9 cellular contexts compared by ENCODE assay signal in the genomic region with DNA sequence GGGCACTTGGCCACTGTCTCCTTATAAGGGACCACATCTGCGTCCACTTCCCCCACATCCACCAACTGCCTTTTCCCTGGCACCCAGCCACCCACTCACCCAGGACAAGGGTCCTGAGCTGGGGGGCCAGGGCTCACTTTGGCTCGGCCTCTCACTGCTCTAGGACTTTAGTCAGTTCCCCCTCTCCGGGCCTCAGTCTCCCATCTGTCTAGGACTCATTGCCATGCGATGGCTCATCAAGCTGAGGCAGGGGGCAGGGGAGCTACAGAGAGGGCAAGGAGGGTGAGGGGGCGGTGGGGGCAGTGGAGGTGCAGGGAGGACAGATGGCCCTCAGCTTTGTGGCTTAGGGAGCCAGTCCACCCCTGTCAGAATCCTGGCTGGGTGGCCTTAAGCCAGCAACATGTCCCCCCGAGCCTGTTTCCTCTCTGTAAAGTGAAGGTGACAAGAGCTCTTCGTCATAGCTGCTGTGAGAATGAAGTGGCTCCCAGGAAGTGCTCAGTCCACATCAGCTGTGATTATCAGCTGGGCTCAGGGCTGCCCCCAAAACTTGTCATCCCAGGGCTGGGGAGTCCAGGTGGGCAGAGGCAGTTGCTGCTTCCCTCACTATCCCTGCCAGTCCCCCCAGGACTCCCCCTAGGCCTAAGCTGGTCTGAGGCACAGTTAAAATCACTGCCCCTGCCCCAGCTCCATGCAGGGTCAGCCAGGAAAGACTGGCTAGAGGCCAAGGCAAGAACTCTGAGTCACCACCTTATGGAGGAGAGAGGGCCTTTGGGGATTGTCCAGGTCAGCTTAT. TPM values are rescaled to one million over a fixed set of nuclear protein-coding genes. Genes with fewer than 3 reads are reported as not detected.
DNase-seq lines count a peak whose midpoint lies in the region; ATAC-seq and TF ChIP-seq lines count a peak whose summit lies in the region.
"Had no signal": no experiment of that assay in that cellular context is flagged by ENCODE, and none has a peak within 500 bp of the region (broad histone marks: within the 10 kb centered on the region; RNA-seq: fewer than 3 reads in every experiment).

No MANE protein-coding gene starts in this region.

- peak; percentile 30 to 67; a peak in 2 of 4 replicates for TF ChIP-seq EP300 in SK-N-SH (IDR thresholded peaks at IDR 0.05; ENCODE audit: borderline replicate concordance in 1 of 2, low read depth in 1 of 2, low read length in 1 of 2)

- peak; percentile 5 for ATAC-seq in activated CD4-positive, alpha-beta T cell treated with anti-CD3 and anti-CD28 coated beads for 36 hours
- peak; percentile 18 to 22 for ATAC-seq in stimulated activated naive B cell treated with anti-CD40 and anti-IgM and Interleukin-4, amounts not matched to agents 10 μg/mL and 1 μg/mL and 100 μg/mL, for 72 hours (replicated peaks)
- ATAC-seq in HG03135 (IDR thresholded peaks at IDR 0.05; ENCODE audit: unreplicated experiment): no peak

- DNase-seq in activated CD4-positive, alpha-beta T cell treated with anti-CD3 and anti-CD28 coated beads for 36 hours: peak; percentile 68
- DNase-seq in activated CD4-positive, alpha-beta T cell treated with anti-CD3 and anti-CD28 coated beads for 4 hours: no peak
- DNase-seq in SK-N-SH: peak; percentile 56
- peak in 1 of 2 experiments; percentile 40 for DNase-seq in erythroblast (lab: John Stamatoyannopoulos, UW)
- DNase-seq in stimulated activated naive B cell treated with anti-CD40 and anti-IgM and Interleukin-4, amounts not matched to agents 10 μg/mL and 1 μg/mL and 100 μg/mL, for 72 hours: no peak
- DNase-seq in HuH-7.5 (ENCODE audit: low spot score): no peak
- DNase-seq in type B pancreatic cell (ENCODE audit: extremely low spot score, unreplicated experiment): no peak
- DNase-seq: NCI-H526 had no signal

- H3K9me3 ChIP-seq in SK-N-SH: no peaks in the 10 kb centered on the region

- H3K4me3 Mint-ChIP-seq in activated CD4-positive, alpha-beta T cell treated with anti-CD3 and anti-CD28 coated beads for 36 hours: peak overlapping the region; percentile 92
- H3K4me3 Mint-ChIP-seq in stimulated activated naive B cell treated with anti-CD40 and anti-IgM and Interleukin-4, amounts not matched to agents 10 μg/mL and 1 μg/mL and 100 μg/mL, for 72 hours: peak overlapping the region; percentile 72 to 76
- H3K4me3 Mint-ChIP-seq in type B pancreatic cell: no peak overlapping the region

- H3K79me2 ChIP-seq in SK-N-SH (ENCODE audit: insufficient read depth): no peaks in the 10 kb centered on the region

- no peaks in the 10 kb centered on the region for H4K20me1 ChIP-seq in SK-N-SH (ENCODE audit: insufficient read depth)

- H3K9me2 ChIP-seq in SK-N-SH: no peaks in the 10 kb centered on the region

- H3K27ac ChIP-seq in SK-N-SH (ENCODE audit: low read depth in 2 of 2, low read length in 1 of 2): peak overlapping the region; percentile 54 to 83; a peak in 3 of 4 replicates

- H3K36me3 ChIP-seq in SK-N-SH (replicated peaks in 1 of 2; ENCODE audit: control insufficient read depth in 1 of 2, insufficient read depth in 2 of 2, low read length in 1 of 2): no peaks in the 10 kb centered on the region

- TF ChIP-seq RAD21 in SK-N-SH (IDR thresholded peaks at IDR 0.05; ENCODE audit: low read length): no peak

- peaks cover 90% of the 10 kb centered on the region for H3K4me1 Mint-ChIP-seq in activated CD4-positive, alpha-beta T cell treated with anti-CD3 and anti-CD28 coated beads for 36 hours
- H3K4me1 Mint-ChIP-seq in stimulated activated naive B cell treated with anti-CD40 and anti-IgM and Interleukin-4, amounts not matched to agents 10 μg/mL and 1 μg/mL and 100 μg/mL, for 72 hours: peaks cover 76 to 91% of the 10 kb centered on the region in 2 donors
- H3K4me1 Mint-ChIP-seq in type B pancreatic cell (ENCODE audit: unreplicated experiment): no peaks in the 10 kb centered on the region

- H3K4me3 ChIP-seq in SK-N-SH (ENCODE audit: low read depth in 2 of 2, low read length in 1 of 2): no peak overlapping the region

- peak; percentile 12 for TF ChIP-seq POLR2A in erythroblast (IDR thresholded peaks at IDR 0.05; ENCODE audit: low read length)

- no peak overlapping the region; the same call in 1 of the 2 replicates for H2AFZ ChIP-seq in SK-N-SH (ENCODE audit: low read depth)

- TF ChIP-seq CTCF in SK-N-SH (IDR thresholded peaks at IDR 0.05): no peak
- no peak for TF ChIP-seq CTCF in type B pancreatic cell (conservative IDR thresholded peaks at IDR 0.05)

- H3F3A ChIP-seq in SK-N-SH (replicated peaks; ENCODE audit: insufficient read depth): peaks cover 23% of the 10 kb centered on the region

- peaks cover 4% of the 10 kb centered on the region for H3K9me3 Mint-ChIP-seq in activated CD4-positive, alpha-beta T cell treated with anti-CD3 and anti-CD28 coated beads for 36 hours (ENCODE audit: low read depth)
- peaks cover 1 to 2% of the 10 kb centered on the region in 2 donors for H3K9me3 Mint-ChIP-seq in stimulated activated naive B cell treated with anti-CD40 and anti-IgM and Interleukin-4, amounts not matched to agents 10 μg/mL and 1 μg/mL and 100 μg/mL, for 72 hours
- H3K9me3 Mint-ChIP-seq in type B pancreatic cell: no peaks in the 10 kb centered on the region

- peaks cover 15 to 22% of the 10 kb centered on the region in 2 experiments; a peak in 3 of 4 replicates for H3K4me1 ChIP-seq in SK-N-SH (ENCODE audit: control insufficient read depth in 1 of 2, insufficient read depth in 2 of 2, low read depth in 1 of 2, low read length in 1 of 2)

- peak overlapping the region; percentile 17; the same call in 1 of the 2 replicates for H3K9ac ChIP-seq in SK-N-SH

- peak overlapping the region; percentile 73 for H3K4me2 ChIP-seq in SK-N-SH

- peak overlapping the region; percentile 99 for H3K27ac Mint-ChIP-seq in activated CD4-positive, alpha-beta T cell treated with anti-CD3 and anti-CD28 coated beads for 36 hours
- H3K27ac Mint-ChIP-seq in stimulated activated naive B cell treated with anti-CD40 and anti-IgM and Interleukin-4, amounts not matched to agents 10 μg/mL and 1 μg/mL and 100 μg/mL, for 72 hours: peak overlapping the region; percentile 99
- H3K27ac Mint-ChIP-seq in type B pancreatic cell: no peak overlapping the region

- H3K27me3 Mint-ChIP-seq in activated CD4-positive, alpha-beta T cell treated with anti-CD3 and anti-CD28 coated beads for 36 hours: no peaks in the 10 kb centered on the region
- H3K27me3 Mint-ChIP-seq in stimulated activated naive B cell treated with anti-CD40 and anti-IgM and Interleukin-4, amounts not matched to agents 10 μg/mL and 1 μg/mL and 100 μg/mL, for 72 hours: no peaks in the 10 kb centered on the region
- peaks cover 12% of the 10 kb centered on the region for H3K27me3 Mint-ChIP-seq in type B pancreatic cell

- WGBS in SK-N-SH (ENCODE audit: low lambda C conversion rate): 17% methylated on average over 5 of the region's 7 CpGs

- POLR2A ChIA-PET in activated CD4-positive, alpha-beta T cell treated with anti-CD3 and anti-CD28 coated beads for 36 hours (lab: Charles Lee): interaction anchor here (0.7 to 5.4 kb wide), 8 partner anchors 9 to 83 kb away, joined by 3 to 55 read pairs (median 4); a partner anchor contains a TSS
- POLR2A ChIA-PET in SK-N-SH (lab: Yijun Ruan, JAX): interaction anchor here (1.0 kb wide), 1 partner anchor 16 kb away, joined by 3 read pairs; no protein-coding TSS in a partner anchor

- CTCF ChIA-PET in activated CD4-positive, alpha-beta T cell treated with anti-CD3 and anti-CD28 coated beads for 36 hours (lab: Charles Lee): interaction anchor here (0.6 to 5.4 kb wide), 14 partner anchors 8 to 378 kb away, joined by 3 to 70 read pairs (median 4); a partner anchor contains a TSS
- CTCF ChIA-PET in SK-N-SH (lab: Yijun Ruan, JAX): interaction anchor here (0.6 to 5.9 kb wide), 6 partner anchors 13 to 38 kb away, joined by 3 to 52 read pairs (median 6); no protein-coding TSS in a partner anchor

- peaks cover 83% of the 10 kb centered on the region for H3K36me3 Mint-ChIP-seq in activated CD4-positive, alpha-beta T cell treated with anti-CD3 and anti-CD28 coated beads for 36 hours (ENCODE audit: low read depth)
- peaks cover 59 to 89% of the 10 kb centered on the region in 2 donors for H3K36me3 Mint-ChIP-seq in stimulated activated naive B cell treated with anti-CD40 and anti-IgM and Interleukin-4, amounts not matched to agents 10 μg/mL and 1 μg/mL and 100 μg/mL, for 72 hours
- no peaks in the 10 kb centered on the region for H3K36me3 Mint-ChIP-seq in type B pancreatic cell

- H3K27me3 ChIP-seq in SK-N-SH (ENCODE audit: insufficient read depth): no peaks in the 10 kb centered on the region

- intact Hi-C loops in activated CD4-positive, alpha-beta T cell treated with anti-CD3 and anti-CD28 coated beads for 36 hours (cut with DNase I, micrococcal nuclease): no loop called here

TF ChIP-seq in SK-N-SH, 30 proteins besides CTCF, POLR2A, EP300 and RAD21 (continues in another document):
- TF ChIP-seq TEAD4 (IDR thresholded peaks at IDR 0.05; ENCODE audit: borderline replicate concordance, insufficient read depth) (no peak), MEF2A (IDR thresholded peaks at IDR 0.05; ENCODE audit: borderline replicate concordance, low read depth) (no peak), RFX5 (IDR thresholded peaks at IDR 0.05; ENCODE audit: low read length) (no peak), MXI1 (IDR thresholded peaks at IDR 0.05; ENCODE audit: low read depth, low read length) (no peak)

RNA-seq across cellular contexts. Expression of a gene that starts 14.9 kb away (rescaled TPM):
- 100 to 1,000 TPM; 692 to 930 TPM for total RNA-seq in activated CD4-positive, alpha-beta T cell treated with anti-CD3 and anti-CD28 coated beads for 36 hours
- polyA plus RNA-seq in SK-N-SH (2012; rRNA removed): 22.6 and 29.9 TPM in 2 replicates
- 14.6 and 19.9 TPM in 2 replicates for polyA plus RNA-seq in SK-N-SH (2012; cell fraction: cytosol; rRNA removed)
- 20.3 and 21.2 TPM in 2 replicates for polyA plus RNA-seq in SK-N-SH (2012; cell fraction: nucleus; rRNA removed)
- 0.24 and 1.2 TPM in 2 replicates for total RNA-seq in type B pancreatic cell (ENCODE audit: low replicate concordance)

RNA-seq across cellular contexts. Expression of a gene that starts 16.9 kb away (rescaled TPM):
- total RNA-seq in activated CD4-positive, alpha-beta T cell treated with anti-CD3 and anti-CD28 coated beads for 36 hours: 10 to 100 TPM; 14.8 to 15.6 TPM
- 0.02 TPM in 1 of 2 replicates, not detected in the other for polyA plus RNA-seq in SK-N-SH (2012; rRNA removed)
- 0.03 TPM in 2 replicates for polyA plus RNA-seq in SK-N-SH (2012; cell fraction: cytosol; rRNA removed)
- 0.01 and 0.04 TPM in 2 replicates for polyA plus RNA-seq in SK-N-SH (2012; cell fraction: nucleus; rRNA removed)
- 2.4 and 3.4 TPM in 2 replicates for total RNA-seq in type B pancreatic cell (ENCODE audit: low replicate concordance)

RNA-seq across cellular contexts. Expression of a gene that starts 41.2 kb away (rescaled TPM):
- total RNA-seq in activated CD4-positive, alpha-beta T cell treated with anti-CD3 and anti-CD28 coated beads for 36 hours: 1 to 10 TPM; 8.4 to 8.7 TPM
- polyA plus RNA-seq in SK-N-SH (2012; rRNA removed): 47.4 and 47.7 TPM in 2 replicates
- polyA plus RNA-seq in SK-N-SH (2012; cell fraction: cytosol; rRNA removed): 20.7 and 30.3 TPM in 2 replicates
- polyA plus RNA-seq in SK-N-SH (2012; cell fraction: nucleus; rRNA removed): 103 and 122 TPM in 2 replicates
- total RNA-seq in type B pancreatic cell (ENCODE audit: low replicate concordance): 23.2 and 26.2 TPM in 2 replicates

RNA-seq across cellular contexts. Expression of a gene that starts 53.1 kb away (rescaled TPM):
- 10 to 100 TPM; 33.1 to 42.8 TPM for total RNA-seq in activated CD4-positive, alpha-beta T cell treated with anti-CD3 and anti-CD28 coated beads for 36 hours
- 0.03 and 0.07 TPM in 2 replicates for polyA plus RNA-seq in SK-N-SH (2012; rRNA removed)
- 0.01 and 0.04 TPM in 2 replicates for polyA plus RNA-seq in SK-N-SH (2012; cell fraction: cytosol; rRNA removed)
- polyA plus RNA-seq in SK-N-SH (2012; cell fraction: nucleus; rRNA removed): 0.08 and 0.13 TPM in 2 replicates
- total RNA-seq in type B pancreatic cell (ENCODE audit: low replicate concordance): not detected in 2 replicates

Comparison
In these comparisons a context has a peak if more than half of its experiments do, and no peak if none do; other contexts are left out.
1. DNase-seq: peak in activated CD4-positive, alpha-beta T cell treated with anti-CD3 and anti-CD28 coated beads for 36 hours (single experiment) and SK-N-SH (single experiment); none in activated CD4-positive, alpha-beta T cell treated with anti-CD3 and anti-CD28 coated beads for 4 hours (0 of 2), stimulated activated naive B cell treated with anti-CD40 and anti-IgM and Interleukin-4, amounts not matched to agents 10 μg/mL and 1 μg/mL and 100 μg/mL, for 72 hours (single experiment), HuH-7.5 (single experiment) and type B pancreatic cell (single experiment).
2. RNA of a gene that starts 14.9 kb away (total RNA-seq): 692 to 930 TPM in activated CD4-positive, alpha-beta T cell treated with anti-CD3 and anti-CD28 coated beads for 36 hours; 0.24 to 1.2 TPM in type B pancreatic cell; every median in the first group is over 100 times any median in the second.